21 cellular contexts compared by ENCODE assay signal in the genomic region with DNA sequence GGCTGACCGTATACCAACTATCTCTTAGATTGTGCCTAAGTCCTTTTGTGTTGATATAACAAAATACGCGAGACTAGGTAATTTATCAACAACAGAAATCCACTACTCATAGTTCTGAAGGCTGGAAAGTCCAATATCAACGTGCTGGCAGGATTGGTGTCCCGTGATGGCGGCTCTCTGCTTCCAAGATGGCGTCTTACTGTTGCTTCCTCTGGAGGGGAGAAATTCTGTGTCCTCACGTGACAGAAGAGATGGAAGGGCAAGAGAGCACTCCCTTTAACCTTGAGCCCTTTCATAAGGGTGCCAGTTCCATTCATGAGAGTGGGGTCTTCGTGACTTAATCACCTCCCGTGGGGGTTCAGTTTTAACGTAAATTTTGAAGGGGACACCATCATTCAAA.
"Had no signal": no experiment of that assay in that cellular context is flagged by ENCODE, and none has a peak within 500 bp of the region (broad histone marks: within the 10 kb centered on the region; RNA-seq: fewer than 3 reads in every experiment).

No MANE protein-coding gene starts in this region.

- H3K79me2 ChIP-seq: parathyroid adenoma had no signal

- FAIRE-seq: astrocyte had no signal

- H3K9me3 Mint-ChIP-seq: activated naive CD4-positive, alpha-beta T cell treated with anti-CD3 and anti-CD28 coated beads, Interleukin-2, amount 50 U/mL, for 24 hours had no signal

- H3K27me3 ChIP-seq: breast epithelium had no signal

- ATAC-seq: activated T-cell treated with anti-CD3 and anti-CD28 coated beads, Interleukin-2, amount 50 U/mL, for 72 hours; esophagus mucosa; left cardiac atrium; lower lobe of right lung had no signal

- H3K9ac ChIP-seq: parathyroid adenoma had no signal

- H3K4me1 Mint-ChIP-seq: neural crest cell had no signal

- H2AFZ ChIP-seq: parathyroid adenoma had no signal

- H3K9me3 ChIP-seq: breast epithelium, lower lobe of right lung had no signal

- H3K4me1 ChIP-seq: breast epithelium, parathyroid adenoma had no signal

- H3K27ac ChIP-seq: breast epithelium, lower lobe of right lung, parathyroid adenoma, VCaP had no signal

- H3K4me3 Mint-ChIP-seq: activated naive CD4-positive, alpha-beta T cell treated with anti-CD3 and anti-CD28 coated beads, Interleukin-2, amount 50 U/mL, for 24 hours; activated T-cell treated with anti-CD3 and anti-CD28 coated beads, Interleukin-2, amount 50 U/mL, for 72 hours; dendritic cell treated with granulocyte-macrophage colony-stimulating factor and Interleukin-4, amounts not matched to agents 40 ng/mL and 50 ng/mL, for 4 days; neural crest cell had no signal

- H3K36me3 ChIP-seq: breast epithelium, lower lobe of right lung had no signal

- H3K27ac Mint-ChIP-seq: activated naive CD4-positive, alpha-beta T cell treated with anti-CD3 and anti-CD28 coated beads, Interleukin-2, amount 50 U/mL, for 24 hours; activated T-cell treated with anti-CD3 and anti-CD28 coated beads, Interleukin-2, amount 50 U/mL, for 72 hours; dendritic cell treated with granulocyte-macrophage colony-stimulating factor and Interleukin-4, amounts not matched to agents 40 ng/mL and 50 ng/mL, for 4 days had no signal

- DNase-seq: activated CD4-positive, alpha-beta T cell treated with anti-CD3 and anti-CD28 coated beads, Interleukin-2, amount 50 U/mL, for 4 hours; activated gamma-delta T cell; activated T-cell treated with anti-CD3 and anti-CD28 coated beads, Interleukin-2, amount 50 U/mL, for 72 hours; cerebellar nuclear complex; effector CD8-positive, alpha-beta T cell; left cardiac atrium; lower lobe of right lung; stimulated activated CD4-positive, alpha-beta T cell treated with anti-CD3 and anti-CD28 coated beads, Interleukin-12 subunit alpha, Interleukin-12 subunit beta, amount 100 ng/mL, for 4 hours; stimulated activated CD4-positive, alpha-beta T cell treated with anti-CD3 and anti-CD28 coated beads, Interleukin-1b, Interleukin-23, amount 100 ng/mL, for 48 hours; stimulated activated CD8-positive, alpha-beta memory T cell treated with anti-CD3 and anti-CD28 coated beads, Interleukin-4, amount 100 ng/mL, for 48 hours; stimulated activated naive CD4-positive, alpha-beta T cell; T-helper 2 cell had no signal

- H3K27me3 Mint-ChIP-seq: activated naive CD4-positive, alpha-beta T cell treated with anti-CD3 and anti-CD28 coated beads, Interleukin-2, amount 50 U/mL, for 24 hours; dendritic cell treated with granulocyte-macrophage colony-stimulating factor and Interleukin-4, amounts not matched to agents 40 ng/mL and 50 ng/mL, for 4 days; type B pancreatic cell had no signal

- H3K4me3 ChIP-seq: breast epithelium, lower lobe of right lung had no signal
